10 cellular contexts compared by ENCODE assay signal in genomic region chr17:2792541-2793169, GRCh38. TPM values are rescaled to one million over a fixed set of nuclear protein-coding genes. Genes with fewer than 3 reads are reported as not detected.
A peak's percentile ranks its signal among the peaks of the same experiment; 100 is the strongest.
DNase-seq lines count a peak whose midpoint lies in the region; TF ChIP-seq lines count a peak whose summit lies in the region.
"Had no signal": no experiment of that assay in that cellular context is flagged by ENCODE, and none has a peak within 500 bp of the region (broad histone marks: within the 10 kb centered on the region; RNA-seq: fewer than 3 reads in every experiment).

No MANE protein-coding gene starts in this region.

- H3K36me3 ChIP-seq in Loucy (ENCODE audit: insufficient read depth, low read length) (no peaks in the 10 kb centered on the region), endodermal cell (ENCODE audit: control insufficient read depth, insufficient read depth, low read length) (no peaks in the 10 kb centered on the region), tibial nerve (no peaks in the 10 kb centered on the region)

- no peaks in the 10 kb centered on the region for H3K4me1 Mint-ChIP-seq in endodermal cell

- H3K4me3 ChIP-seq in Loucy (ENCODE audit: low read length, poor library complexity, severe bottlenecking): peak overlapping the region; percentile 2
- H3K4me3 ChIP-seq in endodermal cell (ENCODE audit: low read length): no peak overlapping the region
- no peak overlapping the region for H3K4me3 ChIP-seq in tibial nerve

- H4K20me1 ChIP-seq in Loucy (ENCODE audit: insufficient read depth, low read length, poor library complexity, severe bottlenecking): peaks cover 4% of the 10 kb centered on the region

- H3K79me2 ChIP-seq in Loucy (ENCODE audit: insufficient read depth, low read length): peaks cover 52% of the 10 kb centered on the region
- H3K79me2 ChIP-seq: parathyroid adenoma had no signal

- no peaks in the 10 kb centered on the region for H3K27me3 Mint-ChIP-seq in endodermal cell (ENCODE audit: insufficient read depth)

- H3K9ac ChIP-seq in Loucy (ENCODE audit: low read depth, low read length, poor library complexity, severe bottlenecking) (peak overlapping the region; percentile 93), endodermal cell (ENCODE audit: extremely low read depth, low read length, poor library complexity, severe bottlenecking) (no peak overlapping the region)
- H3K9ac ChIP-seq: parathyroid adenoma had no signal

- no peaks in the 10 kb centered on the region for H3K9me3 Mint-ChIP-seq in endodermal cell

- peak; percentile 73 for DNase-seq in activated CD8-positive, alpha-beta memory T cell treated with anti-CD3 and anti-CD28 coated beads, Interleukin-2, amount 50 U/mL, for 4 hours
- DNase-seq in endodermal cell (peak; percentile 67), tibial nerve (ENCODE audit: low spot score in 2 of 2) (no peak), NCI-H82 treated with DMSO at 0.1 percent for 48 hours (lab: John Stamatoyannopoulos, UW; ENCODE audit: unreplicated experiment) (no peak), NCI-H1417 treated with DMSO at 0.1 percent for 48 hours (lab: John Stamatoyannopoulos, UW) (no peak)
- peak; percentile 47 for DNase-seq in stimulated activated CD8-positive, alpha-beta memory T cell treated with anti-CD3 and anti-CD28 coated beads, Interleukin-7, amount 100 ng/mL, for 24 hours (ENCODE audit: low read depth)
- DNase-seq: DND-41, NCI-H1694 had no signal

- H3K9me3 ChIP-seq in Loucy (ENCODE audit: insufficient read depth, low read depth, low read length) (no peaks in the 10 kb centered on the region), endodermal cell (ENCODE audit: control insufficient read depth, low read length) (no peaks in the 10 kb centered on the region), tibial nerve (no peaks in the 10 kb centered on the region)

- no peak for TF ChIP-seq EP300 in tibial nerve (IDR thresholded peaks at IDR 0.05)

- H3K4me1 ChIP-seq in Loucy (ENCODE audit: insufficient read depth, low read length, poor library complexity, severe bottlenecking) (peaks cover 74% of the 10 kb centered on the region), endodermal cell (ENCODE audit: control insufficient read depth, insufficient read depth, low read length) (no peaks in the 10 kb centered on the region), tibial nerve (peaks cover 0 to 11% (median 0%) of the 10 kb centered on the region in 4 donors)
- H3K4me1 ChIP-seq: parathyroid adenoma had no signal

- 80 to 83% methylated on average over 11 to 21 of the region's 21 CpGs for WGBS in endodermal cell (ENCODE audit: insufficient coverage in 1 of 2, insufficient read length in 1 of 2), 2 experiments
- 61 to 65% methylated on average over 17 to 21 of the region's 21 CpGs for WGBS in tibial nerve, 2 donors

- H3F3A ChIP-seq in Loucy (ENCODE audit: low read depth): peaks cover 10% of the 10 kb centered on the region; the same call in 1 of the 2 replicates

- no peak for TF ChIP-seq POLR2A in tibial nerve (IDR thresholded peaks at IDR 0.05)

- TF ChIP-seq CTCF in Loucy (conservative IDR thresholded peaks at IDR 0.05; ENCODE audit: low read length) (peak; percentile 37), endodermal cell (conservative IDR thresholded peaks at IDR 0.05) (no peak), tibial nerve (IDR thresholded peaks at IDR 0.05) (no peak)

- H3K36me3 Mint-ChIP-seq in endodermal cell (ENCODE audit: low read depth): no peaks in the 10 kb centered on the region

- peak overlapping the region; percentile 85 for H3K4me2 ChIP-seq in Loucy (ENCODE audit: low read depth, low read length, poor library complexity, severe bottlenecking)

- H2AFZ ChIP-seq in Loucy (ENCODE audit: low read length): no peak overlapping the region
- H2AFZ ChIP-seq: parathyroid adenoma had no signal

- H3K27ac ChIP-seq in endodermal cell (ENCODE audit: low read depth, low read length) (no peak overlapping the region), tibial nerve (no peak overlapping the region)
- H3K27ac ChIP-seq: parathyroid adenoma had no signal

- no peak overlapping the region for H3K27ac Mint-ChIP-seq in endodermal cell

- H3K4me3 Mint-ChIP-seq in endodermal cell: no peak overlapping the region

- no peaks in the 10 kb centered on the region for H3K9me2 ChIP-seq in Loucy (replicated peaks; ENCODE audit: low read depth, low read length)

- H3K27me3 ChIP-seq in Loucy (ENCODE audit: insufficient read depth, low read length, poor library complexity, severe bottlenecking) (no peaks in the 10 kb centered on the region), endodermal cell (ENCODE audit: control insufficient read depth, insufficient read depth, low read length, poor library complexity, severe bottlenecking) (no peaks in the 10 kb centered on the region), tibial nerve (peaks cover 0 to 26% of the 10 kb centered on the region in 2 donors)

RNA-seq across cellular contexts. Expression of gene RAP1GAP2, which starts 3.6 kb away (rescaled TPM):
- total RNA-seq in endodermal cell (10 to 100 TPM; 18.0 to 44.3 TPM), tibial nerve (10 to 100 TPM in 2 of 4 donors, 1 to 10 TPM in 2; 5.4 to 18.2 (median 11.9) TPM)
- 6.2 TPM for polyA plus RNA-seq in endodermal cell (2013, experiment 1 of 2)
- polyA plus RNA-seq in endodermal cell (2013, experiment 2 of 2): 6.0 TPM

RNA-seq across cellular contexts. Expression of gene CCDC92B, which starts 43.2 kb away (rescaled TPM):
- total RNA-seq in endodermal cell (1 to 10 TPM; 4.3 to 5.8 TPM), tibial nerve (under 1 TPM in 1 of 4 donors, not detected in 3; 0.30 TPM)
- polyA plus RNA-seq in endodermal cell (2013, experiment 1 of 2): 1.2 TPM
- polyA plus RNA-seq in endodermal cell (2013, experiment 2 of 2): 0.87 TPM

Comparison
In these comparisons a context has a peak if more than half of its experiments do, and no peak if none do; other contexts are left out.
1. DNase-seq: peak in activated CD8-positive, alpha-beta memory T cell treated with anti-CD3 and anti-CD28 coated beads, Interleukin-2, amount 50 U/mL, for 4 hours (single experiment), endodermal cell (single experiment) and stimulated activated CD8-positive, alpha-beta memory T cell treated with anti-CD3 and anti-CD28 coated beads, Interleukin-7, amount 100 ng/mL, for 24 hours (single experiment); none in tibial nerve (0 of 2), NCI-H82 treated with DMSO at 0.1 percent for 48 hours (single experiment) and NCI-H1417 treated with DMSO at 0.1 percent for 48 hours (single experiment).
2. RNA of gene CCDC92B, which starts 43.2 kb away (total RNA-seq): 4.3 to 5.8 TPM in endodermal cell; 0.30 TPM in tibial nerve; every median in the first group is over 4 times any median in the second.